ENCODE assay signal across 19 cellular contexts in genomic region chr13:90839061-90839460, GRCh38.
DNase-seq lines count a peak whose midpoint lies in the region; ATAC-seq and TF ChIP-seq lines count a peak whose summit lies in the region.
"Had no signal": no experiment of that assay in that cellular context is flagged by ENCODE, and none has a peak within 500 bp of the region (broad histone marks: within the 10 kb centered on the region; RNA-seq: fewer than 3 reads in every experiment).

No MANE protein-coding gene starts in this region.

- H3K9me3 ChIP-seq in PC-3 (ENCODE audit: low read length) = no peaks in the 10 kb centered on the region
- no peaks in the 10 kb centered on the region for H3K9me3 ChIP-seq in endodermal cell (ENCODE audit: control insufficient read depth, low read length)
- H3K9me3 ChIP-seq: SJCRH30 had no signal

- H3K4me3 ChIP-seq in PC-3 (ENCODE audit: low read length) = peak overlapping the region; percentile 35; the same call in 1 of the 2 replicates
- H3K4me3 ChIP-seq in endodermal cell (ENCODE audit: low read length) = peak overlapping the region; percentile 32
- H3K4me3 ChIP-seq: SJCRH30 had no signal

- no peaks in the 10 kb centered on the region for H3K9me2 ChIP-seq in PC-3 (replicated peaks; ENCODE audit: low read length)

- BruUV-seq in PC-3 (replicated peaks; lab: Mats Ljungman, UMichigan) = TSS peak; percentile 39

- CTCF ChIA-PET in PC-3 (lab: Charles Lee) = no interaction called here

- peaks cover 23% of the 10 kb centered on the region for H3K36me3 Mint-ChIP-seq in endodermal cell (ENCODE audit: low read depth)
- H3K36me3 Mint-ChIP-seq: CD4-positive, CD25-positive, alpha-beta regulatory T cell had no signal

- H3K4me2 ChIP-seq in PC-3 (ENCODE audit: low read length) = peak overlapping the region; percentile 77
- H3K4me2 ChIP-seq: KMS-11 had no signal

- H3K27me3 ChIP-seq in PC-3 (ENCODE audit: low read length) (no peaks in the 10 kb centered on the region), endodermal cell (ENCODE audit: control insufficient read depth, insufficient read depth, low read length, poor library complexity, severe bottlenecking) (peaks cover 10% of the 10 kb centered on the region)
- H3K27me3 ChIP-seq: SJCRH30 had no signal

- peaks cover 55% of the 10 kb centered on the region for H3K79me2 ChIP-seq in PC-3 (ENCODE audit: low read length)

- H2AFZ ChIP-seq in PC-3 (ENCODE audit: low read length) = no peak overlapping the region

- peaks cover 42% of the 10 kb centered on the region for H3K27me3 Mint-ChIP-seq in endodermal cell (ENCODE audit: insufficient read depth)
- H3K27me3 Mint-ChIP-seq: CD4-positive, CD25-positive, alpha-beta regulatory T cell; T-helper 17 cell had no signal

- peaks cover 30% of the 10 kb centered on the region for H3K4me1 ChIP-seq in PC-3 (ENCODE audit: insufficient read depth, low read length)
- no peaks in the 10 kb centered on the region for H3K4me1 ChIP-seq in endodermal cell (ENCODE audit: control insufficient read depth, insufficient read depth, low read length)
- H3K4me1 ChIP-seq: SJCRH30 had no signal

- H3K9me3 Mint-ChIP-seq in endodermal cell = peaks cover 12% of the 10 kb centered on the region

- H3K4me1 Mint-ChIP-seq in endodermal cell = peaks cover 16% of the 10 kb centered on the region
- H3K4me1 Mint-ChIP-seq: CD4-positive, CD25-positive, alpha-beta regulatory T cell; T-helper 17 cell had no signal

- H4K20me1 ChIP-seq in PC-3 (ENCODE audit: low read length) = no peaks in the 10 kb centered on the region

- no peak for TF ChIP-seq CTCF in 22Rv1 (IDR thresholded peaks at IDR 0.05)
- no peak for TF ChIP-seq CTCF in PC-3 (conservative IDR thresholded peaks at IDR 0.05; ENCODE audit: low read depth, low read length)
- no peak for TF ChIP-seq CTCF in endodermal cell (conservative IDR thresholded peaks at IDR 0.05)

- DNase-seq in ELF-1 (ENCODE audit: low read depth, low spot score) (peak; percentile 41), PC-3 (peak; percentile 82), endodermal cell (no peak), DMS79 treated with DMSO at 0.1 percent for 48 hours (lab: John Stamatoyannopoulos, UW) (no peak), NCI-H1436 treated with DMSO at 0.1 percent for 48 hours (lab: John Stamatoyannopoulos, UW) (no peak)
- DNase-seq: ACHN; CD4-positive, CD25-positive, alpha-beta regulatory T cell; DMS53; MM.1S; NCI-H1105; NCI-H187 treated with DMSO at 0.1 percent for 48 hours; NCI-H2171; NCI-H510A; SJCRH30; T-helper 17 cell had no signal

- H3K27ac ChIP-seq in 22Rv1 = peak overlapping the region; percentile 58
- peak overlapping the region; percentile 98 for H3K27ac ChIP-seq in PC-3 (ENCODE audit: low read length)
- no peak overlapping the region for H3K27ac ChIP-seq in endodermal cell (ENCODE audit: low read depth, low read length)
- H3K27ac ChIP-seq: KMS-11, SJCRH30 had no signal

- H3K36me3 ChIP-seq in PC-3 (ENCODE audit: low read depth, low read length) (no peaks in the 10 kb centered on the region; the same call in 1 of the 2 replicates), endodermal cell (ENCODE audit: control insufficient read depth, insufficient read depth, low read length) (no peaks in the 10 kb centered on the region)
- H3K36me3 ChIP-seq: SJCRH30 had no signal

- H3K4me3 Mint-ChIP-seq in endodermal cell = no peak overlapping the region
- H3K4me3 Mint-ChIP-seq: CD4-positive, CD25-positive, alpha-beta regulatory T cell; T-helper 17 cell had no signal

- peak overlapping the region; percentile 98 for H3K9ac ChIP-seq in PC-3 (ENCODE audit: low read length)
- no peak overlapping the region for H3K9ac ChIP-seq in endodermal cell (ENCODE audit: extremely low read depth, low read length, poor library complexity, severe bottlenecking)
- H3K9ac ChIP-seq: KMS-11 had no signal

- intact Hi-C loops in PC-3 (cut with micrococcal nuclease) = loop anchor here (1.0 to 5.0 kb wide), 2 partner anchors 27 to 142 kb away; no protein-coding TSS in a partner anchor

- POLR2A ChIA-PET in PC-3 (lab: Charles Lee; ENCODE audit: unreplicated experiment) = interaction anchor here (0.6 kb wide), 1 partner anchor 1286 kb away, joined by 3 read pairs; no protein-coding TSS in a partner anchor

- H3K27ac Mint-ChIP-seq in endodermal cell = no peak overlapping the region
- H3K27ac Mint-ChIP-seq: CD4-positive, CD25-positive, alpha-beta regulatory T cell; T-helper 17 cell had no signal

- peak; percentile 79 for ATAC-seq in PC-3
- ATAC-seq in GM18909 (IDR thresholded peaks at IDR 0.05; ENCODE audit: poor library complexity, unreplicated experiment) = no peak
- ATAC-seq in GM19397 (IDR thresholded peaks at IDR 0.05; ENCODE audit: unreplicated experiment) = no peak
- ATAC-seq: T-helper 17 cell had no signal

- peaks cover 9% of the 10 kb centered on the region for H3F3A ChIP-seq in PC-3 (ENCODE audit: low read length, unreplicated experiment)

Comparison
In these comparisons a context has a peak if more than half of its experiments do, and no peak if none do; other contexts are left out.
1. DNase-seq: peak in ELF-1 (single experiment) and PC-3 (single experiment); none in endodermal cell (single experiment), DMS79 treated with DMSO at 0.1 percent for 48 hours (single experiment) and NCI-H1436 treated with DMSO at 0.1 percent for 48 hours (single experiment).